Comparison of ENCODE assay signal across 31 cellular contexts in genomic region chr2:172295677-172296076, GRCh38.
"Had no signal": no experiment of that assay in that cellular context is flagged by ENCODE, and none has a peak within 500 bp of the region (broad histone marks: within the 10 kb centered on the region; RNA-seq: fewer than 3 reads in every experiment).

No MANE protein-coding gene starts in this region.

- H3K4me1 ChIP-seq: ascending aorta, breast epithelium, gastroesophageal sphincter had no signal

- H3K36me3 ChIP-seq: ascending aorta, breast epithelium, cardiac muscle cell, colonic mucosa, esophagus squamous epithelium, gastroesophageal sphincter had no signal

- H3K27me3 Mint-ChIP-seq: activated naive CD4-positive, alpha-beta T cell treated with anti-CD3 and anti-CD28 coated beads, Interleukin-2, amount 50 U/mL, for 24 hours had no signal

- DNase-seq: activated CD4-positive, alpha-beta memory T cell treated with anti-CD3 and anti-CD28 coated beads for 36 hours; activated CD4-positive, alpha-beta T cell treated with anti-CD3 and anti-CD28 coated beads for 36 hours; activated CD4-positive, alpha-beta T cell treated with anti-CD3 and anti-CD28 coated beads, Interleukin-2, amount 10 ng/mL, durations not matched to agents 24 days and 14 days; activated CD4-positive, CD25-positive, alpha-beta regulatory T cell; activated CD4-positive, CD25-positive, alpha-beta regulatory T cell treated with anti-CD3 and anti-CD28 coated beads, Interleukin-2, amount 50 U/mL, for 72 hours; activated CD8-positive, alpha-beta memory T cell treated with anti-CD3 and anti-CD28 coated beads, Interleukin-2, amount 10 ng/mL, durations not matched to agents 7 days and 5 days; activated CD8-positive, alpha-beta memory T cell treated with anti-CD3 and anti-CD28 coated beads, Interleukin-2, amount 50 U/mL, for 4 hours; activated CD8-positive, alpha-beta T cell treated with anti-CD3 and anti-CD28 coated beads, Interleukin-2, amount 10 ng/mL, durations not matched to agents 7 days and 5 days; activated effector memory CD4-positive, alpha-beta T cell treated with anti-CD3 and anti-CD28 coated beads, Interleukin-2, amount 50 U/mL, for 16 hours; activated naive CD4-positive, alpha-beta T cell treated with anti-CD3 and anti-CD28 coated beads for 36 hours; activated naive CD8-positive, alpha-beta T cell treated with anti-CD3 and anti-CD28 coated beads, Interleukin-2, amount 10 ng/mL, durations not matched to agents 7 days and 5 days; activated T-cell treated with anti-CD3 and anti-CD28 coated beads, Interleukin-2, amount 50 U/mL, for 1 hour; activated T-cell treated with anti-CD3 and anti-CD28 coated beads, Interleukin-2, amount 50 U/mL, for 48 hours; central memory CD4-positive, alpha-beta T cell; cerebellar nuclear complex; colonic mucosa; effector CD8-positive, alpha-beta T cell; esophagus squamous epithelium; foreskin melanocyte; T-helper 2 cell had no signal

- ATAC-seq: activated CD4-positive, alpha-beta T cell treated with anti-CD3 and anti-CD28 coated beads for 36 hours; activated CD8-positive, alpha-beta memory T cell treated with anti-CD3 and anti-CD28 coated beads, Interleukin-2, amount 10 ng/mL, durations not matched to agents 7 days and 5 days; activated CD8-positive, alpha-beta T cell treated with anti-CD3 and anti-CD28 coated beads, Interleukin-2, amount 10 ng/mL, durations not matched to agents 7 days and 5 days; gastroesophageal sphincter had no signal

- H3K27me3 ChIP-seq: ascending aorta, breast epithelium, cardiac muscle cell, colonic mucosa had no signal

- H3K27ac Mint-ChIP-seq: activated CD4-positive, alpha-beta memory T cell treated with anti-CD3 and anti-CD28 coated beads for 36 hours; activated CD4-positive, alpha-beta T cell treated with anti-CD3 and anti-CD28 coated beads for 36 hours; activated CD4-positive, alpha-beta T cell treated with anti-CD3 and anti-CD28 coated beads, Interleukin-2, amount 10 ng/mL, durations not matched to agents 24 days and 14 days; activated CD8-positive, alpha-beta memory T cell treated with anti-CD3 and anti-CD28 coated beads, Interleukin-2, amount 10 ng/mL, durations not matched to agents 7 days and 5 days; activated CD8-positive, alpha-beta T cell treated with anti-CD3 and anti-CD28 coated beads, Interleukin-2, amount 10 ng/mL, durations not matched to agents 7 days and 5 days; activated naive CD4-positive, alpha-beta T cell treated with anti-CD3 and anti-CD28 coated beads for 36 hours; activated naive CD4-positive, alpha-beta T cell treated with anti-CD3 and anti-CD28 coated beads, Interleukin-2, amount 50 U/mL, for 24 hours; activated naive CD8-positive, alpha-beta T cell treated with anti-CD3 and anti-CD28 coated beads, Interleukin-2, amount 10 ng/mL, durations not matched to agents 7 days and 5 days; activated T-helper 1 cell treated with anti-CD3 and anti-CD28 coated beads, Interleukin-12 subunit alpha, Interleukin-12 subunit beta, Interleukin-2, Interleukin-4 antibody, amounts not matched to agents 30 ng/mL and 10 ng/mL and 1 ng/mL, durations not matched to agents 14 hours and 24 hours and 36 hours; activated T-helper 2 cell treated with anti-CD3 and anti-CD28 coated beads, Interferon-gamma antibody, Interleukin-2, Interleukin-4, amounts not matched to agents 10 μg/mL and 5 μg/mL and 100 μg/mL, durations not matched to agents 14 hours and 24 hours and 36 hours; brain had no signal

- H3K36me3 Mint-ChIP-seq: activated CD4-positive, alpha-beta memory T cell treated with anti-CD3 and anti-CD28 coated beads for 36 hours; activated CD8-positive, alpha-beta memory T cell treated with anti-CD3 and anti-CD28 coated beads, Interleukin-2, amount 10 ng/mL, durations not matched to agents 7 days and 5 days; activated naive CD4-positive, alpha-beta T cell treated with anti-CD3 and anti-CD28 coated beads, Interleukin-2, amount 50 U/mL, for 24 hours; brain had no signal

- H3K9me3 Mint-ChIP-seq: activated CD4-positive, alpha-beta memory T cell treated with anti-CD3 and anti-CD28 coated beads for 36 hours; activated naive CD4-positive, alpha-beta T cell treated with anti-CD3 and anti-CD28 coated beads, Interleukin-2, amount 50 U/mL, for 24 hours; activated T-helper 2 cell treated with anti-CD3 and anti-CD28 coated beads, Interferon-gamma antibody, Interleukin-2, Interleukin-4, amounts not matched to agents 10 μg/mL and 5 μg/mL and 100 μg/mL, durations not matched to agents 14 hours and 24 hours and 36 hours had no signal

- H3K27ac ChIP-seq: ascending aorta, breast epithelium, cardiac muscle cell, colonic mucosa, epithelial cell of prostate, esophagus squamous epithelium, gastroesophageal sphincter had no signal

- H3K4me3 ChIP-seq: ascending aorta, breast epithelium, cardiac muscle cell, colonic mucosa, esophagus squamous epithelium, gastroesophageal sphincter had no signal

- H3K4me1 Mint-ChIP-seq: activated CD4-positive, alpha-beta T cell treated with anti-CD3 and anti-CD28 coated beads for 36 hours; activated CD4-positive, alpha-beta T cell treated with anti-CD3 and anti-CD28 coated beads, Interleukin-2, amount 10 ng/mL, durations not matched to agents 24 days and 14 days; activated CD8-positive, alpha-beta memory T cell treated with anti-CD3 and anti-CD28 coated beads, Interleukin-2, amount 10 ng/mL, durations not matched to agents 7 days and 5 days; activated naive CD4-positive, alpha-beta T cell treated with anti-CD3 and anti-CD28 coated beads, Interleukin-2, amount 50 U/mL, for 24 hours; activated naive CD8-positive, alpha-beta T cell treated with anti-CD3 and anti-CD28 coated beads, Interleukin-2, amount 10 ng/mL, durations not matched to agents 7 days and 5 days had no signal

- H3K4me3 Mint-ChIP-seq: activated CD4-positive, alpha-beta memory T cell treated with anti-CD3 and anti-CD28 coated beads for 36 hours; activated CD4-positive, alpha-beta T cell treated with anti-CD3 and anti-CD28 coated beads for 36 hours; activated CD4-positive, alpha-beta T cell treated with anti-CD3 and anti-CD28 coated beads, Interleukin-2, amount 10 ng/mL, durations not matched to agents 24 days and 14 days; activated CD8-positive, alpha-beta memory T cell treated with anti-CD3 and anti-CD28 coated beads, Interleukin-2, amount 10 ng/mL, durations not matched to agents 7 days and 5 days; activated CD8-positive, alpha-beta T cell treated with anti-CD3 and anti-CD28 coated beads, Interleukin-2, amount 10 ng/mL, durations not matched to agents 7 days and 5 days; activated naive CD4-positive, alpha-beta T cell treated with anti-CD3 and anti-CD28 coated beads for 36 hours; activated naive CD4-positive, alpha-beta T cell treated with anti-CD3 and anti-CD28 coated beads, Interleukin-2, amount 50 U/mL, for 24 hours; activated naive CD8-positive, alpha-beta T cell treated with anti-CD3 and anti-CD28 coated beads, Interleukin-2, amount 10 ng/mL, durations not matched to agents 7 days and 5 days; activated T-helper 1 cell treated with anti-CD3 and anti-CD28 coated beads, Interleukin-12 subunit alpha, Interleukin-12 subunit beta, Interleukin-2, Interleukin-4 antibody, amounts not matched to agents 30 ng/mL and 10 ng/mL and 1 ng/mL, durations not matched to agents 14 hours and 24 hours and 36 hours; brain had no signal

- H3K9me3 ChIP-seq: ascending aorta, breast epithelium, colonic mucosa, esophagus squamous epithelium had no signal

- FAIRE-seq: endometrium, endothelial cell of umbilical vein had no signal
